In the genomic region with DNA sequence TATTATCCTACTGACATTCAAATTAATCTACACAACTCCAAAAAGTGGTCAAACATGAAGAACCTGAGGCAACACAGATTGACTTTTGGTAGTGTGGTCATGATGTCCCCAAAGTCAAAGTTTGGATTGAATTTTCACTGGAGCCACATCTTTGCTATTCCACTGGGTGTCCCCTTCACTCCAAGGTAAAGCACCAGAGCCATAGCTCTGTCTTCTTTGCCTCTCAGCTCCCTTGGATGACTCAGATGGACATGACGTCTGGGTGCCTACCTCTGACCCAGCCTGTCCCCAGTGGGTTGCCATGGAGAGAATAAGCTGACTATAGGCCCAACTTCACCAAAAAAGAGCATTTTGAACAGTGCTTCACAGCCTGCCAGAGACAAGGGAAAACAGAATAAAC, we compare ENCODE assay signal across 2 cellular contexts.
A peak's percentile ranks its signal among the peaks of the same experiment; 100 is the strongest.
TF ChIP-seq lines count a peak whose summit lies in the region.

No MANE protein-coding gene starts in this region.

TF ChIP-seq in A549, 52 proteins besides CTCF, POLR2A, EP300 and RAD21 (continued from another document):
- TF ChIP-seq NR3C1 (IDR thresholded peaks at IDR 0.05), result no peak
- TF ChIP-seq HOXB13 (CRISPR knock-in tag; IDR thresholded peaks at IDR 0.05; ENCODE audit: low read depth), result no peak
- TF ChIP-seq BHLHE40 (IDR thresholded peaks at IDR 0.05; ENCODE audit: low read depth, low read length), result no peak
- TF ChIP-seq, protein P1, sequence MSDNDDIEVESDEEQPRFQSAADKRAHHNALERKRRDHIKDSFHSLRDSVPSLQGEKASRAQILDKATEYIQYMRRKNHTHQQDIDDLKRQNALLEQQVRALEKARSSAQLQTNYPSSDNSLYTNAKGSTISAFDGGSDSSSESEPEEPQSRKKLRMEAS (IDR thresholded peaks at IDR 0.05), result no peak
- no peak for TF ChIP-seq MAFK (IDR thresholded peaks at IDR 0.05; ENCODE audit: partially characterized antibody)

TF ChIP-seq in HEK293, 187 proteins besides CTCF, POLR2A, EP300 and RAD21 (continued from another document):
- TF ChIP-seq, protein P2, sequence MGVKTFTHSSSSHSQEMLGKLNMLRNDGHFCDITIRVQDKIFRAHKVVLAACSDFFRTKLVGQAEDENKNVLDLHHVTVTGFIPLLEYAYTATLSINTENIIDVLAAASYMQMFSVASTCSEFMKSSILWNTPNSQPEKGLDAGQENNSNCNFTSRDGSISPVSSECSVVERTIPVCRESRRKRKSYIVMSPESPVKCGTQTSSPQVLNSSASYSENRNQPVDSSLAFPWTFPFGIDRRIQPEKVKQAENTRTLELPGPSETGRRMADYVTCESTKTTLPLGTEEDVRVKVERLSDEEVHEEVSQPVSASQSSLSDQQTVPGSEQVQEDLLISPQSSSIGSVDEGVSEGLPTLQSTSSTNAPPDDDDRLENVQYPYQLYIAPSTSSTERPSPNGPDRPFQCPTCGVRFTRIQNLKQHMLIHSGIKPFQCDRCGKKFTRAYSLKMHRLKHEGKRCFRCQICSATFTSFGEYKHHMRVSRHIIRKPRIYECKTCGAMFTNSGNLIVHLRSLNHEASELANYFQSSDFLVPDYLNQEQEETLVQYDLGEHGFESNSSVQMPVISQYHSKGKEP (tag by site-specific recombination; IDR thresholded peaks at IDR 0.05), result no peak
- TF ChIP-seq, protein P3, sequence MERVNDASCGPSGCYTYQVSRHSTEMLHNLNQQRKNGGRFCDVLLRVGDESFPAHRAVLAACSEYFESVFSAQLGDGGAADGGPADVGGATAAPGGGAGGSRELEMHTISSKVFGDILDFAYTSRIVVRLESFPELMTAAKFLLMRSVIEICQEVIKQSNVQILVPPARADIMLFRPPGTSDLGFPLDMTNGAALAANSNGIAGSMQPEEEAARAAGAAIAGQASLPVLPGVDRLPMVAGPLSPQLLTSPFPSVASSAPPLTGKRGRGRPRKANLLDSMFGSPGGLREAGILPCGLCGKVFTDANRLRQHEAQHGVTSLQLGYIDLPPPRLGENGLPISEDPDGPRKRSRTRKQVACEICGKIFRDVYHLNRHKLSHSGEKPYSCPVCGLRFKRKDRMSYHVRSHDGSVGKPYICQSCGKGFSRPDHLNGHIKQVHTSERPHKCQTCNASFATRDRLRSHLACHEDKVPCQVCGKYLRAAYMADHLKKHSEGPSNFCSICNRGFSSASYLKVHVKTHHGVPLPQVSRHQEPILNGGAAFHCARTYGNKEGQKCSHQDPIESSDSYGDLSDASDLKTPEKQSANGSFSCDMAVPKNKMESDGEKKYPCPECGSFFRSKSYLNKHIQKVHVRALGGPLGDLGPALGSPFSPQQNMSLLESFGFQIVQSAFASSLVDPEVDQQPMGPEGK (tag by site-specific recombination; IDR thresholded peaks at IDR 0.05), result no peak
- TF ChIP-seq ZNF654 (tag by site-specific recombination; IDR thresholded peaks at IDR 0.05; ENCODE audit: low read depth), result peak; percentile 23
- TF ChIP-seq ZNF521 (tag by site-specific recombination; IDR thresholded peaks at IDR 0.05), result no peak
